13 cellular contexts compared by ENCODE assay signal in genomic region chr5:42396111-42396510, GRCh38. TPM values are rescaled to one million over a fixed set of nuclear protein-coding genes. Genes with fewer than 3 reads are reported as not detected.
DNase-seq lines count a peak whose midpoint lies in the region; ATAC-seq and TF ChIP-seq lines count a peak whose summit lies in the region.
"Had no signal": no experiment of that assay in that cellular context is flagged by ENCODE, and none has a peak within 500 bp of the region (broad histone marks: within the 10 kb centered on the region; RNA-seq: fewer than 3 reads in every experiment).

No MANE protein-coding gene starts in this region.

- DNase-seq in left ventricle myocardium superior (peak; percentile 24), left cardiac atrium (no peak), HFFc6 (no peak), NK-92 (lab: John Stamatoyannopoulos, UW; ENCODE audit: unreplicated experiment) (no peak)
- DNase-seq in naive thymus-derived CD4-positive, alpha-beta T cell = no peak
- DNase-seq in stimulated activated effector memory CD8-positive, alpha-beta T cell treated with anti-CD3 and anti-CD28 coated beads, Interleukin-12 subunit alpha, Interleukin-12 subunit beta, amount 100 ng/mL, for 72 hours (ENCODE audit: low spot score in 2 of 2) = no peak
- DNase-seq: ACHN; AML-193; Caco-2; CD4-positive, alpha-beta T cell; H9 had no signal

- H3K27me3 ChIP-seq in naive thymus-derived CD4-positive, alpha-beta T cell (ENCODE audit: control insufficient read depth in 2 of 2, insufficient read depth in 2 of 2, low read length in 2 of 2) = no peaks in the 10 kb centered on the region

- H3K27ac ChIP-seq in naive thymus-derived CD4-positive, alpha-beta T cell (ENCODE audit: low read depth, low read length) = no peak overlapping the region
- H3K27ac ChIP-seq: C4-2B had no signal

- intact Hi-C loops in left ventricle myocardium superior (cut with micrococcal nuclease) = no loop called here
- intact Hi-C loops in left cardiac atrium (cut with DNase I) = no loop called here
- intact Hi-C loops in naive thymus-derived CD4-positive, alpha-beta T cell (cut with micrococcal nuclease) = no loop called here

- no peaks in the 10 kb centered on the region for H3K4me1 Mint-ChIP-seq in naive thymus-derived CD4-positive, alpha-beta T cell
- no peaks in the 10 kb centered on the region for H3K4me1 Mint-ChIP-seq in stimulated activated effector memory CD8-positive, alpha-beta T cell treated with anti-CD3 and anti-CD28 coated beads, Interleukin-12 subunit alpha, Interleukin-12 subunit beta, amount 100 ng/mL, for 72 hours
- H3K4me1 Mint-ChIP-seq in HFFc6 (ENCODE audit: low read depth) = no peaks in the 10 kb centered on the region

- POLR2A ChIA-PET in naive thymus-derived CD4-positive, alpha-beta T cell (lab: Charles Lee) = no interaction called here

- H3K4me3 Mint-ChIP-seq in naive thymus-derived CD4-positive, alpha-beta T cell = no peak overlapping the region
- no peak overlapping the region for H3K4me3 Mint-ChIP-seq in stimulated activated effector memory CD8-positive, alpha-beta T cell treated with anti-CD3 and anti-CD28 coated beads, Interleukin-12 subunit alpha, Interleukin-12 subunit beta, amount 100 ng/mL, for 72 hours
- no peak overlapping the region for H3K4me3 Mint-ChIP-seq in HFFc6
- H3K4me3 Mint-ChIP-seq: CD4-positive, alpha-beta T cell; H9 had no signal

- H3K9me3 Mint-ChIP-seq in naive thymus-derived CD4-positive, alpha-beta T cell = peaks cover 0 to 22% (median 9%) of the 10 kb centered on the region in 11 donors
- peaks cover 13% of the 10 kb centered on the region for H3K9me3 Mint-ChIP-seq in stimulated activated effector memory CD8-positive, alpha-beta T cell treated with anti-CD3 and anti-CD28 coated beads, Interleukin-12 subunit alpha, Interleukin-12 subunit beta, amount 100 ng/mL, for 72 hours
- H3K9me3 Mint-ChIP-seq in HFFc6 = peaks cover 28% of the 10 kb centered on the region
- H3K9me3 Mint-ChIP-seq: CD4-positive, alpha-beta T cell had no signal

- no peaks in the 10 kb centered on the region for H3K4me1 ChIP-seq in naive thymus-derived CD4-positive, alpha-beta T cell (ENCODE audit: control insufficient read depth in 2 of 2, insufficient read depth in 2 of 2, low read length in 2 of 2)
- H3K4me1 ChIP-seq: Caco-2 had no signal

- H3K9me3 ChIP-seq in naive thymus-derived CD4-positive, alpha-beta T cell (ENCODE audit: control insufficient read depth in 2 of 3, low read length in 3 of 3) = peaks cover 0 to 12% (median 0%) of the 10 kb centered on the region in 3 experiments

- CTCF ChIA-PET in naive thymus-derived CD4-positive, alpha-beta T cell (lab: Charles Lee) = no interaction called here

- no peak for TF ChIP-seq CTCF in HFFc6 (IDR thresholded peaks at IDR 0.05)

- H3K36me3 Mint-ChIP-seq in naive thymus-derived CD4-positive, alpha-beta T cell = peaks cover 0 to 6% (median 3%) of the 10 kb centered on the region in 5 donors
- no peaks in the 10 kb centered on the region for H3K36me3 Mint-ChIP-seq in stimulated activated effector memory CD8-positive, alpha-beta T cell treated with anti-CD3 and anti-CD28 coated beads, Interleukin-12 subunit alpha, Interleukin-12 subunit beta, amount 100 ng/mL, for 72 hours
- peaks cover 4% of the 10 kb centered on the region; the same call in 1 of the 2 replicates for H3K36me3 Mint-ChIP-seq in HFFc6 (ENCODE audit: low read depth)

- ATAC-seq in left ventricle myocardium superior (no peak), left cardiac atrium (no peak)
- ATAC-seq in naive thymus-derived CD4-positive, alpha-beta T cell = peak; percentile 20
- ATAC-seq in stimulated activated effector memory CD8-positive, alpha-beta T cell treated with anti-CD3 and anti-CD28 coated beads, Interleukin-12 subunit alpha, Interleukin-12 subunit beta, amount 100 ng/mL, for 72 hours = peak; percentile 40

- H3K27me3 Mint-ChIP-seq in naive thymus-derived CD4-positive, alpha-beta T cell = peaks cover 0 to 5% (median 0%) of the 10 kb centered on the region in 5 donors
- no peaks in the 10 kb centered on the region; the same call in 1 of the 2 replicates for H3K27me3 Mint-ChIP-seq in HFFc6 (ENCODE audit: insufficient read depth)
- H3K27me3 Mint-ChIP-seq: CD4-positive, alpha-beta T cell had no signal

- no peak overlapping the region for H3K4me3 ChIP-seq in naive thymus-derived CD4-positive, alpha-beta T cell (ENCODE audit: low read length)

- no peak overlapping the region for H3K27ac Mint-ChIP-seq in naive thymus-derived CD4-positive, alpha-beta T cell
- no peak overlapping the region for H3K27ac Mint-ChIP-seq in stimulated activated effector memory CD8-positive, alpha-beta T cell treated with anti-CD3 and anti-CD28 coated beads, Interleukin-12 subunit alpha, Interleukin-12 subunit beta, amount 100 ng/mL, for 72 hours
- H3K27ac Mint-ChIP-seq in HFFc6 = no peak overlapping the region
- H3K27ac Mint-ChIP-seq: CD4-positive, alpha-beta T cell; H9 had no signal

- H3K36me3 ChIP-seq in naive thymus-derived CD4-positive, alpha-beta T cell (ENCODE audit: control insufficient read depth in 2 of 3, insufficient read depth in 3 of 3, low read length in 3 of 3) = no peaks in the 10 kb centered on the region

RNA-seq across cellular contexts. Expression of gene GHR, which starts 27.1 kb away (rescaled TPM):
- total RNA-seq in left ventricle myocardium superior (11.9 TPM), left cardiac atrium (10 to 100 TPM; 15.2 to 22.4 TPM)
- not detected for total RNA-seq in naive thymus-derived CD4-positive, alpha-beta T cell
- polyA plus RNA-seq in naive thymus-derived CD4-positive, alpha-beta T cell = not detected
- total RNA-seq in HFFc6 (2021; fragmentation: NEBNext Ultra II Directional; extraction: Animal tissue kit (Norgen Biotek cat#: 25700)) = 1 to 10 TPM; 1.3 to 2.1 (median 1.6) TPM
- total RNA-seq: CD4-positive, alpha-beta T cell; HT-29 had no signal

Comparison
In these comparisons a context has a peak if more than half of its experiments do, and no peak if none do; other contexts are left out.
1. ATAC-seq: peak in naive thymus-derived CD4-positive, alpha-beta T cell (single experiment) and stimulated activated effector memory CD8-positive, alpha-beta T cell treated with anti-CD3 and anti-CD28 coated beads, Interleukin-12 subunit alpha, Interleukin-12 subunit beta, amount 100 ng/mL, for 72 hours (single experiment); none in left ventricle myocardium superior (single experiment) and left cardiac atrium (0 of 2).